Comparison of ENCODE assay signal across 9 cellular contexts in the genomic region with DNA sequence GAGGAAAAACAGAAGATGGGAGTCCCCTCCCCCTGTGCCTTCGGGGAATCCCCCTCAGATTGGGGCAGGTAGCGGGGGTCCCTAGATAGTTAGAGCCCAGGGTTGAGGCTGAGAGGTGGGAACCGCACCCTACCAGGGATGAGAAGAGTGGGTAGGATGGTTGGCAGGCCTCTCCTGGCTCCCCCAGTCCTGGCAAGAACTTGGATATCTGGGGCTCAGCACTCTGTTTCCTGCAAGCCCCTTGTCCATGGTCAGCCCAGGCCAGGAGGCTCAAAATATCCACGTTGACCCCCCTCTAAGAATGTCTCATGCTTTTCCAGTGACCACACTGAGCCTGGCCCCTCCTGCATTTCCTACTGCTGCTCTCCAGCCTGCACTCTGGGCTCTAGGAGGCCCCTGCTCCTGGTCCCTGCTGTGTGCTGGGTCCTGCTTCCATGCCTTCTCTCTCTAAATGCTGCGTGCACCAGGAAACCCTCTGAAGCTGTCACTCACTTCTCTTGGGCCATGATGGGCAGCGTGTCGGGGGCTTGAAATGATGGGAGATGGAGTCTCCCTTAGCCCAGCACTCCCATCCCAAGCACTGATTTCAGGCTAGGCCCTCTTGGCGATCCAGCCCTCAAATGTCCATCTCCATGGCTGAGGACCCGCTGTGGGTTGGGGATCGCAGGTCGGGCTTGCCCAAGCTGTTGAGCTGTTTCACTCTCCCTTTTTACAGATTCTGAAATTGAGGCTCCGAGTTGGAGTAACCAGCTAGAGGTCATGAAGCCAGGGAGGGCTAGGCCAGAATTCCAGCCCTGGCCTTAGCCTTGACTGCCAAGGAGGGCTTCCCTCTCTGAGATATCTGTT. TPM values are rescaled to one million over a fixed set of nuclear protein-coding genes. Genes with fewer than 3 reads are reported as not detected.
A peak's percentile ranks its signal among the peaks of the same experiment; 100 is the strongest.
DNase-seq lines count a peak whose midpoint lies in the region; ATAC-seq, FAIRE-seq and TF ChIP-seq lines count a peak whose summit lies in the region.
"Had no signal": no experiment of that assay in that cellular context is flagged by ENCODE, and none has a peak within 500 bp of the region (broad histone marks: within the 10 kb centered on the region; RNA-seq: fewer than 3 reads in every experiment).

No MANE protein-coding gene starts in this region.

- intact Hi-C loops in cardiac septum (cut with DNase I): no loop called here

- no peak for DNase-seq in right atrium auricular region (ENCODE audit: low spot score)
- no peak for DNase-seq in cardiac septum (ENCODE audit: low spot score)
- no peak for DNase-seq in caudate nucleus (lab: John Stamatoyannopoulos, UW)
- DNase-seq in NCI-H1105 treated with DMSO at 0.1 percent for 48 hours (lab: John Stamatoyannopoulos, UW): no peak
- DNase-seq in urothelium cell line (ENCODE audit: low spot score): no peak
- no peak for DNase-seq in A172 (ENCODE audit: low spot score)
- DNase-seq: SHP77 treated with DMSO at 0.1 percent for 48 hours had no signal

- H3K9me3 ChIP-seq in right atrium auricular region: no peaks in the 10 kb centered on the region
- H3K9me3 ChIP-seq in mucosa of stomach (ENCODE audit: control insufficient read depth, low read length): no peaks in the 10 kb centered on the region

- H3K4me1 ChIP-seq in right atrium auricular region (peaks cover 0 to 81% of the 10 kb centered on the region in 2 donors), mucosa of stomach (ENCODE audit: control insufficient read depth, insufficient read depth, low read length) (peaks cover 51% of the 10 kb centered on the region)

- ATAC-seq in GM18907 (IDR thresholded peaks at IDR 0.05; ENCODE audit: unreplicated experiment): no peak

- peak overlapping the region; percentile 93 for H3K9ac ChIP-seq in mucosa of stomach (ENCODE audit: low read length)

- peak overlapping the region; percentile 89 to 91 for H3K27ac ChIP-seq in right atrium auricular region
- H3K27ac ChIP-seq in caudate nucleus (ENCODE audit: low read depth, low read length): peak overlapping the region; percentile 99

- FAIRE-seq in urothelium cell line (lab: Jason Lieb, UNC): no peak

- H3K27me3 ChIP-seq in right atrium auricular region (no peaks in the 10 kb centered on the region), mucosa of stomach (ENCODE audit: control insufficient read depth, insufficient read depth, low read length) (no peaks in the 10 kb centered on the region)

- H3K36me3 ChIP-seq in right atrium auricular region: no peaks in the 10 kb centered on the region
- H3K36me3 ChIP-seq in mucosa of stomach (ENCODE audit: control insufficient read depth, insufficient read depth, low read length): peaks cover 5% of the 10 kb centered on the region

- peak overlapping the region; percentile 58 to 77 for H3K4me3 ChIP-seq in right atrium auricular region
- H3K4me3 ChIP-seq in mucosa of stomach (ENCODE audit: low read length): no peak overlapping the region

- TF ChIP-seq CTCF in right atrium auricular region (IDR thresholded peaks at IDR 0.05): no peak

RNA-seq across cellular contexts. Expression of a gene that starts 2.0 kb away (rescaled TPM):
- total RNA-seq in right atrium auricular region (10 to 100 TPM; 21.1 to 30.5 TPM), cardiac septum (42.5 TPM)
- total RNA-seq in A172 (2014; rRNA removed; shearing (Covaris generic)): 38.2 and 39.2 TPM in 2 replicates

RNA-seq across cellular contexts. Expression of a gene that starts 3.6 kb away (rescaled TPM):
- total RNA-seq in right atrium auricular region (10 to 100 TPM; 16.1 to 21.8 TPM), cardiac septum (15.9 TPM)
- total RNA-seq in A172 (2014; rRNA removed; shearing (Covaris generic)): 19.6 and 20.1 TPM in 2 replicates

RNA-seq across cellular contexts. Expression of a gene that starts 16.4 kb away (rescaled TPM):
- total RNA-seq in right atrium auricular region (under 1 TPM in 1 of 2 donors, not detected in 1; 0.39 TPM), cardiac septum (1.5 TPM)
- 0.86 TPM in 1 of 2 replicates, not detected in the other for total RNA-seq in A172 (2014; rRNA removed; shearing (Covaris generic))

RNA-seq across cellular contexts. Expression of a gene that starts 25.9 kb away (rescaled TPM):
- total RNA-seq in right atrium auricular region: 10 to 100 TPM; 14.5 to 29.6 TPM
- 29.7 TPM for total RNA-seq in cardiac septum
- 10.4 and 19.5 TPM in 2 replicates for total RNA-seq in A172 (2014; rRNA removed; shearing (Covaris generic))

RNA-seq across cellular contexts. Expression of a gene that starts 36.1 kb away (rescaled TPM):
- total RNA-seq in right atrium auricular region (10 to 100 TPM; 20.5 to 85.3 TPM), cardiac septum (174 TPM)
- total RNA-seq in A172 (2014; rRNA removed; shearing (Covaris generic)): 50.1 and 83.3 TPM in 2 replicates
